8 cellular contexts compared by ENCODE assay signal in genomic region chr20:45782890-45783289, GRCh38. TPM values are rescaled to one million over a fixed set of nuclear protein-coding genes. Genes with fewer than 3 reads are reported as not detected.
A peak's percentile ranks its signal among the peaks of the same experiment; 100 is the strongest.
DNase-seq lines count a peak whose midpoint lies in the region; ATAC-seq and TF ChIP-seq lines count a peak whose summit lies in the region.
"Had no signal": no experiment of that assay in that cellular context is flagged by ENCODE, and none has a peak within 500 bp of the region (broad histone marks: within the 10 kb centered on the region; RNA-seq: fewer than 3 reads in every experiment).

No MANE protein-coding gene starts in this region.

- no peak for TF ChIP-seq CTCF in sigmoid colon (IDR thresholded peaks at IDR 0.05)

- H3K27me3 Mint-ChIP-seq in activated CD4-positive, alpha-beta memory T cell treated with anti-CD3 and anti-CD28 coated beads for 36 hours: no peaks in the 10 kb centered on the region

- WGBS in sigmoid colon, 2 donors: 32 to 48% methylated on average over 4 of the region's 4 CpGs

- intact Hi-C loops in activated CD4-positive, alpha-beta memory T cell treated with anti-CD3 and anti-CD28 coated beads for 36 hours (cut with micrococcal nuclease): no loop called here
- intact Hi-C loops in sigmoid colon (cut with DNase I): loop anchor here (5.0 kb wide), 1 partner anchor 1596 kb away; the partner anchor contains the start of gene JPH2

- H3K4me1 Mint-ChIP-seq in activated CD4-positive, alpha-beta memory T cell treated with anti-CD3 and anti-CD28 coated beads for 36 hours (ENCODE audit: low read depth): peaks cover 6% of the 10 kb centered on the region

- CTCF ChIA-PET in activated CD4-positive, alpha-beta memory T cell treated with anti-CD3 and anti-CD28 coated beads for 36 hours (lab: Charles Lee): interaction anchor here (2.4 kb wide), 1 partner anchor 12 kb away, joined by 8 read pairs; no protein-coding TSS in a partner anchor

- no peak overlapping the region for H3K27ac Mint-ChIP-seq in activated CD4-positive, alpha-beta memory T cell treated with anti-CD3 and anti-CD28 coated beads for 36 hours

- H3K9me3 ChIP-seq in sigmoid colon: no peaks in the 10 kb centered on the region

- H3K4me3 ChIP-seq in sigmoid colon: no peak overlapping the region

- H3K4me1 ChIP-seq in sigmoid colon: peaks cover 0 to 68% (median 63%) of the 10 kb centered on the region in 4 donors

- TF ChIP-seq EP300 in sigmoid colon (IDR thresholded peaks at IDR 0.05): no peak

- H3K27ac ChIP-seq in sigmoid colon: peak overlapping the region in 3 of 4 donors; percentile 89 to 94 (median 94)

- TF ChIP-seq POLR2A in sigmoid colon (IDR thresholded peaks at IDR 0.05): no peak

- H3K27me3 ChIP-seq in sigmoid colon: no peaks in the 10 kb centered on the region

- H3K4me3 Mint-ChIP-seq in activated CD4-positive, alpha-beta memory T cell treated with anti-CD3 and anti-CD28 coated beads for 36 hours: no peak overlapping the region

- H3K9me3 Mint-ChIP-seq in activated CD4-positive, alpha-beta memory T cell treated with anti-CD3 and anti-CD28 coated beads for 36 hours: no peaks in the 10 kb centered on the region

- no peaks in the 10 kb centered on the region for H3K36me3 ChIP-seq in sigmoid colon

- H3K36me3 Mint-ChIP-seq in activated CD4-positive, alpha-beta memory T cell treated with anti-CD3 and anti-CD28 coated beads for 36 hours: no peaks in the 10 kb centered on the region

- no peak for ATAC-seq in HG03565 (IDR thresholded peaks at IDR 0.05; ENCODE audit: unreplicated experiment)
- no peak for ATAC-seq in HG03039 (IDR thresholded peaks at IDR 0.05; ENCODE audit: unreplicated experiment)
- ATAC-seq: left ventricle myocardium superior had no signal

- POLR2A ChIA-PET in activated CD4-positive, alpha-beta memory T cell treated with anti-CD3 and anti-CD28 coated beads for 36 hours (lab: Charles Lee): no interaction called here

- DNase-seq in NK-92 treated with Interleukin-12 subunit alpha and Interleukin-12 subunit beta, amount 100 ng/mL, for 24 hours (lab: John Stamatoyannopoulos, UW): peak; percentile 51
- DNase-seq in NK-92 (lab: John Stamatoyannopoulos, UW; ENCODE audit: unreplicated experiment): no peak
- DNase-seq in activated CD4-positive, alpha-beta memory T cell treated with anti-CD3 and anti-CD28 coated beads for 36 hours: peak; percentile 18
- DNase-seq in sigmoid colon: no peak
- DNase-seq: activated CD4-positive, alpha-beta T cell treated with anti-CD3 and anti-CD28 coated beads for 1 hour; left ventricle myocardium superior had no signal

RNA-seq across cellular contexts. Expression of gene WFDC3, which starts 8.8 kb away (rescaled TPM):
- total RNA-seq in activated CD4-positive, alpha-beta memory T cell treated with anti-CD3 and anti-CD28 coated beads for 36 hours: not detected
- 1 to 10 TPM in 3 of 4 donors, not detected in 1; 2.9 to 7.7 (median 3.9) TPM for total RNA-seq in sigmoid colon
- 10 to 100 TPM in 2 of 3 donors, 1 to 10 TPM in 1; 4.6 to 19.2 (median 13.9) TPM for polyA plus RNA-seq in sigmoid colon
- total RNA-seq: left ventricle myocardium superior had no signal

RNA-seq across cellular contexts. Expression of gene DNTTIP1, which starts 8.9 kb away (rescaled TPM):
- 10 to 100 TPM; 24.9 to 27.0 TPM for total RNA-seq in activated CD4-positive, alpha-beta memory T cell treated with anti-CD3 and anti-CD28 coated beads for 36 hours
- 10 to 100 TPM; 33.0 to 59.9 (median 40.6) TPM for total RNA-seq in sigmoid colon
- 100 to 1,000 TPM in 1 of 3 donors, 10 to 100 TPM in 2; 51.9 to 107 (median 71.4) TPM for polyA plus RNA-seq in sigmoid colon

RNA-seq across cellular contexts. Expression of gene UBE2C, which starts 29.6 kb away (rescaled TPM):
- total RNA-seq in activated CD4-positive, alpha-beta memory T cell treated with anti-CD3 and anti-CD28 coated beads for 36 hours: 100 to 1,000 TPM; 192 to 196 TPM
- total RNA-seq in sigmoid colon: 1 to 10 TPM in 1 of 4 donors, not detected in 3; 3.3 TPM
- polyA plus RNA-seq in sigmoid colon: 10 to 100 TPM; 12.6 to 90.3 (median 29.6) TPM

RNA-seq across cellular contexts. Expression of gene TNNC2, which starts 44.2 kb away (rescaled TPM):
- not detected for total RNA-seq in activated CD4-positive, alpha-beta memory T cell treated with anti-CD3 and anti-CD28 coated beads for 36 hours
- total RNA-seq in sigmoid colon: 1 to 10 TPM in 1 of 4 donors, under 1 TPM in 1, not detected in 2; 0.95 to 1.6 TPM
- 10 to 100 TPM in 2 of 3 donors, 1 to 10 TPM in 1; 2.9 to 15.6 (median 10.2) TPM for polyA plus RNA-seq in sigmoid colon
- total RNA-seq: left ventricle myocardium superior had no signal

RNA-seq across cellular contexts. Expression of gene SNX21, which starts 50.7 kb away (rescaled TPM):
- total RNA-seq in activated CD4-positive, alpha-beta memory T cell treated with anti-CD3 and anti-CD28 coated beads for 36 hours: 1 to 10 TPM; 1.8 to 2.2 TPM
- 10 to 100 TPM; 46.7 to 82.5 (median 52.2) TPM for total RNA-seq in sigmoid colon
- 10 to 100 TPM; 10.4 to 16.8 (median 15.2) TPM for polyA plus RNA-seq in sigmoid colon

Comparison
In these comparisons a context has a peak if more than half of its experiments do, and no peak if none do; other contexts are left out.
1. DNase-seq: peak in NK-92 treated with Interleukin-12 subunit alpha and Interleukin-12 subunit beta, amount 100 ng/mL, for 24 hours (single experiment) and activated CD4-positive, alpha-beta memory T cell treated with anti-CD3 and anti-CD28 coated beads for 36 hours (single experiment); none in NK-92 (single experiment) and sigmoid colon (single experiment).
2. RNA of gene UBE2C, which starts 29.6 kb away (total RNA-seq): 192 to 196 TPM in activated CD4-positive, alpha-beta memory T cell treated with anti-CD3 and anti-CD28 coated beads for 36 hours; 3.3 TPM in sigmoid colon; every median in the first group is over 10 times any median in the second.